ENCODE assay signal across 27 cellular contexts in the genomic region with DNA sequence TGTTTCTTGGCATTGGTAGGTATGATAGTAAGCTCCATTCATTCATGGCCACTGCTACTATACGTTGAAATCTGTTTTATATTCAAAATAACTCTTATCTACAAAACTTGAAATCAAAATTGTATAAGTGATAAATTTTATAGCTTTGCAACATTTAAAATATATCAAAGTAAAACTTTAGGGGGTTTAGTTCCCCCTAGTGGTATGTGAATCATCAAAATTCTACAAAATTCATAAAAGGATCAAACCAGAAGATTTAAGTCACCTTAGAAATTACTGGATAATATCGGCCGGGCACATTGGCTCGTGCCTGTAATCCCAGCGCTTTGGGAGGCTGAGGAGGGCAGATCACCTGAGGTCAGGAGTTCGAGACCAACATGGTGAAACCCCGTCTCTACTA.
DNase-seq lines count a peak whose midpoint lies in the region; ATAC-seq and TF ChIP-seq lines count a peak whose summit lies in the region.
"Had no signal": no experiment of that assay in that cellular context is flagged by ENCODE, and none has a peak within 500 bp of the region (broad histone marks: within the 10 kb centered on the region; RNA-seq: fewer than 3 reads in every experiment).

No MANE protein-coding gene starts in this region.

- no peak overlapping the region for H3K4me3 Mint-ChIP-seq in glutamatergic neuron (ENCODE audit: unreplicated experiment)
- H3K4me3 Mint-ChIP-seq: activated naive CD4-positive, alpha-beta T cell treated with anti-CD3 and anti-CD28 coated beads, Interleukin-2, amount 10 ng/mL, durations not matched to agents 7 days and 5 days; naive thymus-derived CD8-positive, alpha-beta T cell had no signal

- no CpG with 5 or more reads among the region's 7 CpGs for WGBS in neuronal stem cell (ENCODE audit: extremely low coverage in 2 of 2, insufficient read length in 2 of 2, insufficient replicate concordance in 1 of 2), 2 donors

- H3K27ac Mint-ChIP-seq in glutamatergic neuron (ENCODE audit: unreplicated experiment) = no peak overlapping the region
- H3K27ac Mint-ChIP-seq: activated naive CD4-positive, alpha-beta T cell treated with anti-CD3 and anti-CD28 coated beads, Interleukin-2, amount 10 ng/mL, durations not matched to agents 7 days and 5 days; naive thymus-derived CD8-positive, alpha-beta T cell had no signal

- no peak overlapping the region for H3K4ac ChIP-seq in neuronal stem cell (ENCODE audit: low read length)

- H2AFZ ChIP-seq in neuronal stem cell (ENCODE audit: low read length) = no peak overlapping the region

- H2BK120ac ChIP-seq in neuronal stem cell (ENCODE audit: low read depth, low read length) = no peak overlapping the region

- no peak overlapping the region for H3K23ac ChIP-seq in neuronal stem cell (ENCODE audit: low read depth, low read length, poor library complexity)

- no peaks in the 10 kb centered on the region for H3K4me1 ChIP-seq in neuronal stem cell (ENCODE audit: control insufficient read depth in 2 of 2, insufficient read depth in 1 of 2, low read depth in 1 of 2, low read length in 2 of 2)
- H3K4me1 ChIP-seq: Caco-2, esophagus squamous epithelium, right atrium auricular region, SJSA1, spleen, upper lobe of right lung had no signal

- H2BK15ac ChIP-seq in neuronal stem cell (ENCODE audit: low read length) = no peak overlapping the region

- H3K14ac ChIP-seq in neuronal stem cell (ENCODE audit: low read length) = no peak overlapping the region

- no peaks in the 10 kb centered on the region for H3K36me3 ChIP-seq in neuronal stem cell (replicated peaks in 1 of 2; ENCODE audit: control insufficient read depth in 2 of 2, insufficient read depth in 2 of 2, low read length in 2 of 2)
- H3K36me3 ChIP-seq: esophagus squamous epithelium, right atrium auricular region, SJSA1, spleen, upper lobe of right lung had no signal

- TF ChIP-seq CTCF in astrocyte of the cerebellum (IDR thresholded peaks at IDR 0.05; ENCODE audit: low read depth, low read length, missing control alignments) (peak; percentile 17), glutamatergic neuron (IDR thresholded peaks at IDR 0.05; ENCODE audit: partially characterized antibody, unreplicated experiment) (peak; percentile 49)

- no peaks in the 10 kb centered on the region for H3K9me3 Mint-ChIP-seq in glutamatergic neuron (ENCODE audit: unreplicated experiment)

- no peak overlapping the region for H3K18ac ChIP-seq in neuronal stem cell (ENCODE audit: low read length)

- H3K27ac ChIP-seq in neuronal stem cell (replicated peaks; ENCODE audit: low read length) = no peak overlapping the region
- H3K27ac ChIP-seq: coronary artery, esophagus squamous epithelium, HL-60, right atrium auricular region, SJSA1, spleen, upper lobe of right lung had no signal

- no peak overlapping the region for H4K91ac ChIP-seq in neuronal stem cell (ENCODE audit: low read depth, low read length, poor library complexity)

- no peaks in the 10 kb centered on the region for H3K36me3 Mint-ChIP-seq in glutamatergic neuron (ENCODE audit: unreplicated experiment)
- H3K36me3 Mint-ChIP-seq: activated naive CD4-positive, alpha-beta T cell treated with anti-CD3 and anti-CD28 coated beads, Interleukin-2, amount 10 ng/mL, durations not matched to agents 7 days and 5 days; naive thymus-derived CD8-positive, alpha-beta T cell had no signal

- no peaks in the 10 kb centered on the region for H3K4me1 Mint-ChIP-seq in glutamatergic neuron (ENCODE audit: low read depth, unreplicated experiment)
- H3K4me1 Mint-ChIP-seq: activated naive CD4-positive, alpha-beta T cell treated with anti-CD3 and anti-CD28 coated beads, Interleukin-2, amount 10 ng/mL, durations not matched to agents 7 days and 5 days; naive thymus-derived CD8-positive, alpha-beta T cell had no signal

- H3K27me3 ChIP-seq in neuronal stem cell (ENCODE audit: control insufficient read depth in 3 of 3, insufficient read depth in 3 of 3, low read depth in 1 of 3, low read length in 3 of 3) = no peaks in the 10 kb centered on the region
- H3K27me3 ChIP-seq: esophagus squamous epithelium, right atrium auricular region, SJSA1, spleen, upper lobe of right lung had no signal

- no peak overlapping the region for H2BK5ac ChIP-seq in neuronal stem cell (ENCODE audit: low read length)

- ATAC-seq in GM21367 (IDR thresholded peaks at IDR 0.05; ENCODE audit: unreplicated experiment) = no peak
- ATAC-seq: naive thymus-derived CD8-positive, alpha-beta T cell; upper lobe of right lung had no signal

- H3K27me3 Mint-ChIP-seq in glutamatergic neuron (ENCODE audit: unreplicated experiment) = no peaks in the 10 kb centered on the region
- H3K27me3 Mint-ChIP-seq: activated naive CD4-positive, alpha-beta T cell treated with anti-CD3 and anti-CD28 coated beads, Interleukin-2, amount 10 ng/mL, durations not matched to agents 7 days and 5 days had no signal

- no peak overlapping the region for H3K4me2 ChIP-seq in neuronal stem cell (ENCODE audit: insufficient read depth, low read length, poor library complexity, severe bottlenecking)

- DNase-seq in ACHN = peak; percentile 2
- DNase-seq in HCEC 1CT = peak; percentile 25
- no peak for DNase-seq in astrocyte of the cerebellum (ENCODE audit: low read depth)
- DNase-seq in glutamatergic neuron = no peak
- no peak for DNase-seq in neuronal stem cell (ENCODE audit: low spot score)
- no peak for DNase-seq in H4 (ENCODE audit: low spot score)
- no peak for DNase-seq in activated T-cell treated with anti-CD3 and anti-CD28 coated beads for 4 hours
- DNase-seq: activated CD4-positive, alpha-beta T cell treated with anti-CD3 and anti-CD28 coated beads, Interleukin-2, amount 50 U/mL, for 4 hours; activated CD4-positive, CD25-positive, alpha-beta regulatory T cell; activated naive CD4-positive, alpha-beta T cell treated with anti-CD3 and anti-CD28 coated beads, Interleukin-2, amount 10 ng/mL, durations not matched to agents 7 days and 5 days; amygdala; C1 segment of cervical spinal cord; Caco-2; DND-41; esophagus squamous epithelium; naive thymus-derived CD8-positive, alpha-beta T cell; NCI-H1048; NCI-H187; NCI-H2171; NCI-H510A treated with DMSO at 0.1 percent for 48 hours; spleen; upper lobe of right lung had no signal

- in situ Hi-C loops in ACHN (cut with HindIII; ENCODE audit: low pct_ligation_motif_present, low pct_unique_long_range_greater_than_20kb, low sequenced_read_pairs) (no loop called here), astrocyte of the cerebellum (cut with HindIII; ENCODE audit: low sequenced_read_pairs) (no loop called here)

- no peaks in the 10 kb centered on the region for H3K9me3 ChIP-seq in neuronal stem cell (replicated peaks in 1 of 2; ENCODE audit: control insufficient read depth in 2 of 2, insufficient read depth in 1 of 2, low read depth in 1 of 2, low read length in 2 of 2)
- H3K9me3 ChIP-seq: Caco-2, esophagus squamous epithelium, SJSA1 had no signal

- no peak overlapping the region for H3K9ac ChIP-seq in neuronal stem cell (ENCODE audit: low read depth, low read length, poor library complexity)

- H4K8ac ChIP-seq in neuronal stem cell (ENCODE audit: low read depth, low read length) = no peak overlapping the region

- no peak overlapping the region for H2AK5ac ChIP-seq in neuronal stem cell (ENCODE audit: low read depth, low read length)

- H3K79me1 ChIP-seq in neuronal stem cell (ENCODE audit: low read depth, low read length) = no peaks in the 10 kb centered on the region

- H2BK12ac ChIP-seq in neuronal stem cell (ENCODE audit: low read length) = no peak overlapping the region

- no peak overlapping the region for H3K4me3 ChIP-seq in astrocyte of the cerebellum (ENCODE audit: low read depth, low read length)
- H3K4me3 ChIP-seq in neuronal stem cell (ENCODE audit: low read length in 2 of 2) = no peak overlapping the region
- H3K4me3 ChIP-seq: coronary artery, esophagus squamous epithelium, right atrium auricular region, SJSA1, spleen, upper lobe of right lung had no signal

Comparison
In these comparisons a context has a peak if more than half of its experiments do, and no peak if none do; other contexts are left out.
1. DNase-seq: peak in ACHN (single experiment) and HCEC 1CT (single experiment); none in astrocyte of the cerebellum (single experiment), glutamatergic neuron (single experiment), neuronal stem cell (single experiment), H4 (single experiment) and activated T-cell treated with anti-CD3 and anti-CD28 coated beads for 4 hours (single experiment).